9 cellular contexts compared by ENCODE assay signal in the genomic region with DNA sequence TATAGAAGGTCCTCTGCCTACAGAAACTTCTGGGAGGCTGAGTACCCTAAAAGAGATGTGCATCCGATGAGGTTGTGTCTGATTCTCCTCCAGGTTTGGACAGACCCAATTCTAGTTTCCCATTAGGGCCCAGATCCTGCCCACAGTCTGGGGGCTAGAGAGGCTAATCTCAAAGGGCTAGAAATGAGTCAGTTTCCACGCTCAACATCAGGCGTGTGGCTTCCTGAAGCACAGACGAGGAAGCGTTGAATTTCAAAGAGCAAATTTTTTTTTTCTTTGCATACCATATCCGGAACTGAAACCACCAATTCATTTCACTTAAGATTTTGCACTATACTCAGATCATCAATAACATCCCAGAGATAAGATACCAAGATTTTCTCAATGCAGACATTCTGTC.
A peak's percentile ranks its signal among the peaks of the same experiment; 100 is the strongest.
DNase-seq lines count a peak whose midpoint lies in the region; ATAC-seq and TF ChIP-seq lines count a peak whose summit lies in the region.
"Had no signal": no experiment of that assay in that cellular context is flagged by ENCODE, and none has a peak within 500 bp of the region (broad histone marks: within the 10 kb centered on the region; RNA-seq: fewer than 3 reads in every experiment).

No MANE protein-coding gene starts in this region.

- H3K4me1 ChIP-seq in muscle layer of duodenum (ENCODE audit: control insufficient read depth in 1 of 2, insufficient read depth in 2 of 2, low read length in 2 of 2) (peaks cover 0 to 6% of the 10 kb centered on the region in 2 donors), esophagus squamous epithelium (peaks cover 15 to 66% (median 45%) of the 10 kb centered on the region in 3 donors), gastroesophageal sphincter (peaks cover 0 to 41% (median 0%) of the 10 kb centered on the region in 3 donors)

- DNase-seq in activated CD4-positive, alpha-beta memory T cell treated with anti-CD3 and anti-CD28 coated beads for 36 hours: peak; percentile 75
- DNase-seq in HPDE6-E6E7 (ENCODE audit: extremely low spot score): no peak
- DNase-seq in esophagus squamous epithelium (lab: John Stamatoyannopoulos, UW): no peak
- DNase-seq in left colon: no peak

- H3K9me3 ChIP-seq in muscle layer of duodenum (ENCODE audit: control insufficient read depth in 1 of 2, low read length in 2 of 2): no peaks in the 10 kb centered on the region
- H3K9me3 ChIP-seq in esophagus squamous epithelium: no peaks in the 10 kb centered on the region
- H3K9me3 ChIP-seq in gastroesophageal sphincter: no peaks in the 10 kb centered on the region

- peaks cover 6% of the 10 kb centered on the region for H3K36me3 Mint-ChIP-seq in activated CD4-positive, alpha-beta memory T cell treated with anti-CD3 and anti-CD28 coated beads for 36 hours

- no peak overlapping the region for H3K4me3 ChIP-seq in muscle layer of duodenum (ENCODE audit: low read depth in 1 of 2, low read length in 2 of 2)
- no peak overlapping the region for H3K4me3 ChIP-seq in esophagus squamous epithelium
- H3K4me3 ChIP-seq in gastroesophageal sphincter: no peak overlapping the region
- H3K4me3 ChIP-seq: SK-N-MC had no signal

- peak overlapping the region; percentile 51 for H3K4me3 Mint-ChIP-seq in activated CD4-positive, alpha-beta memory T cell treated with anti-CD3 and anti-CD28 coated beads for 36 hours

- POLR2A ChIA-PET in activated CD4-positive, alpha-beta memory T cell treated with anti-CD3 and anti-CD28 coated beads for 36 hours (lab: Charles Lee): interaction anchor here (0.6 to 1.7 kb wide), 3 partner anchors 56 to 232 kb away, joined by 3 to 5 read pairs (median 3); no protein-coding TSS in a partner anchor

- peaks cover 3% of the 10 kb centered on the region for H3K27me3 Mint-ChIP-seq in activated CD4-positive, alpha-beta memory T cell treated with anti-CD3 and anti-CD28 coated beads for 36 hours

- H3K27ac Mint-ChIP-seq in activated CD4-positive, alpha-beta memory T cell treated with anti-CD3 and anti-CD28 coated beads for 36 hours: peak overlapping the region; percentile 94

- H3K27ac ChIP-seq in muscle layer of duodenum (ENCODE audit: low read length) (peak overlapping the region; percentile 8), esophagus squamous epithelium (peak overlapping the region in 2 of 4 donors; percentile 4 to 90), gastroesophageal sphincter (no peak overlapping the region)
- H3K27ac ChIP-seq: SK-N-MC had no signal

- no peak for TF ChIP-seq POLR2A in esophagus squamous epithelium (IDR thresholded peaks at IDR 0.05)
- TF ChIP-seq POLR2A in gastroesophageal sphincter (IDR thresholded peaks at IDR 0.05): no peak

- CTCF ChIA-PET in activated CD4-positive, alpha-beta memory T cell treated with anti-CD3 and anti-CD28 coated beads for 36 hours (lab: Charles Lee): interaction anchor here (0.6 to 2.3 kb wide), 6 partner anchors 87 to 178 kb away, joined by 3 to 15 read pairs (median 4); no protein-coding TSS in a partner anchor

- H3K4me1 Mint-ChIP-seq in activated CD4-positive, alpha-beta memory T cell treated with anti-CD3 and anti-CD28 coated beads for 36 hours (ENCODE audit: low read depth): peaks cover 75% of the 10 kb centered on the region

- intact Hi-C loops in activated CD4-positive, alpha-beta memory T cell treated with anti-CD3 and anti-CD28 coated beads for 36 hours (cut with micrococcal nuclease): loop anchor here (1.0 to 10.0 kb wide), 14 partner anchors 16 to 1216 kb away; no protein-coding TSS in a partner anchor
- intact Hi-C loops in esophagus squamous epithelium (cut with DNase I) (no loop called here), left colon (cut with DNase I, micrococcal nuclease) (no loop called here)

- ATAC-seq in GM19463 (IDR thresholded peaks at IDR 0.05; ENCODE audit: unreplicated experiment): peak; percentile 96
- peak; percentile 93 for ATAC-seq in HG03432 (IDR thresholded peaks at IDR 0.05; ENCODE audit: unreplicated experiment)
- no peak for ATAC-seq in gastroesophageal sphincter
- ATAC-seq in left colon: no peak

- TF ChIP-seq CTCF in esophagus squamous epithelium (IDR thresholded peaks at IDR 0.05) (no peak), gastroesophageal sphincter (IDR thresholded peaks at IDR 0.05) (no peak)

- no peak for TF ChIP-seq EP300 in gastroesophageal sphincter (IDR thresholded peaks at IDR 0.05)

- WGBS in esophagus squamous epithelium, 2 donors: 52 to 53% methylated on average over 5 to 6 of the region's 6 CpGs
- WGBS in gastroesophageal sphincter (ENCODE audit: low coverage in 1 of 2), 2 donors: 59 to 93% methylated on average over 5 to 6 of the region's 6 CpGs

- peaks cover 6% of the 10 kb centered on the region for H3K9me3 Mint-ChIP-seq in activated CD4-positive, alpha-beta memory T cell treated with anti-CD3 and anti-CD28 coated beads for 36 hours

- H3K36me3 ChIP-seq in muscle layer of duodenum (ENCODE audit: control insufficient read depth in 1 of 2, insufficient read depth in 2 of 2, low read length in 2 of 2): no peaks in the 10 kb centered on the region
- H3K36me3 ChIP-seq in esophagus squamous epithelium: no peaks in the 10 kb centered on the region
- H3K36me3 ChIP-seq in gastroesophageal sphincter: no peaks in the 10 kb centered on the region

- no peaks in the 10 kb centered on the region for H3K27me3 ChIP-seq in muscle layer of duodenum (ENCODE audit: low read depth, low read length)
- no peaks in the 10 kb centered on the region for H3K27me3 ChIP-seq in esophagus squamous epithelium
- H3K27me3 ChIP-seq in gastroesophageal sphincter: no peaks in the 10 kb centered on the region

Comparison
In these comparisons a context has a peak if more than half of its experiments do, and no peak if none do; other contexts are left out.
1. ATAC-seq: peak in GM19463 (single experiment) and HG03432 (single experiment); none in gastroesophageal sphincter (single experiment) and left colon (single experiment).